In the genomic region with DNA sequence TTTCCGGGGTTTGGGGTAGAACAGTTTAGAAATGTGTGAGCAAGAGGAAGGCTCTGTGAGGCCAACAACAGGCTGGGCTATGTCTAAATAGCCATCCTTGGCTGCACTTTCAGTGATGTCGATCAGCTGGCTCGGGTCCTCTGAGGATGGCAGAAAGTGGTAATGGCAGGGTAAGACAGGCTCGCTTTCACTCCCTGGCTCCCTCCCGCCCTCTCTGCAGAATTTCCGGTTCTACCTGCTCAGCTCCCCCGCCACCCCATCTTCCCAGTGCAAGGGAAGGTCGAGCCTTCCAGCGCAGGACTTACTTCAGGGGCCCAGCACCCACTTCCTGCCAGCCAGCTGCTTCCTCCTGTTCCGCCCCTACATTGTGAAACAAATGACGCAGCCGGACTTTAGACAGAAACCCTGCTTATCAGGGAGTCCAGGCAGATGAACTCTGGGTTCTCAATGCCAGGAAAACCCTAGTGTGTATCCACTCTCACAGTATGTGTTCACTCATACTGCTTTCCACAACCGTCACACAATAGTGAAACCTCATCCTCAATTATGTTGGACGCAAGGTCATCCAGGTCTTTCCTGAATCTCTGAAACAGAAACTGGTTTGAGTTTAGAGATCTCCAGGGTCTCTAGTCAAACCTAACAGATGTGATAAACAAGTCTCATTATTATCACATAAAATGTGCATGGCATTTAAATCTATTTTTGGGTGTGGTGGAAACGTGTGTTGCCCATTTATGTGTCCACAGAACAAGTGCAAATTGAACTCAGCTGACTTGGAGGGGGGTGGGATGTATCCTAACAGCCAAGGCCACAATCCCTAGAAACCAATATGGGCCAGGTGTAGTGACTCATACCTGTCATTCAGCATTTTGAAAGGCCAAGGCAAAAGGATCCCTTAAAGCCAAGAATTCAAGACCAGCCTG, we compare ENCODE assay signal across 1 cellular context.
A peak's percentile ranks its signal among the peaks of the same experiment; 100 is the strongest.
TF ChIP-seq lines count a peak whose summit lies in the region.

No MANE protein-coding gene starts in this region.

TF ChIP-seq in K562, 482 proteins besides CTCF, POLR2A, EP300 and RAD21 (continued from another document):
- TF ChIP-seq, protein P1, sequence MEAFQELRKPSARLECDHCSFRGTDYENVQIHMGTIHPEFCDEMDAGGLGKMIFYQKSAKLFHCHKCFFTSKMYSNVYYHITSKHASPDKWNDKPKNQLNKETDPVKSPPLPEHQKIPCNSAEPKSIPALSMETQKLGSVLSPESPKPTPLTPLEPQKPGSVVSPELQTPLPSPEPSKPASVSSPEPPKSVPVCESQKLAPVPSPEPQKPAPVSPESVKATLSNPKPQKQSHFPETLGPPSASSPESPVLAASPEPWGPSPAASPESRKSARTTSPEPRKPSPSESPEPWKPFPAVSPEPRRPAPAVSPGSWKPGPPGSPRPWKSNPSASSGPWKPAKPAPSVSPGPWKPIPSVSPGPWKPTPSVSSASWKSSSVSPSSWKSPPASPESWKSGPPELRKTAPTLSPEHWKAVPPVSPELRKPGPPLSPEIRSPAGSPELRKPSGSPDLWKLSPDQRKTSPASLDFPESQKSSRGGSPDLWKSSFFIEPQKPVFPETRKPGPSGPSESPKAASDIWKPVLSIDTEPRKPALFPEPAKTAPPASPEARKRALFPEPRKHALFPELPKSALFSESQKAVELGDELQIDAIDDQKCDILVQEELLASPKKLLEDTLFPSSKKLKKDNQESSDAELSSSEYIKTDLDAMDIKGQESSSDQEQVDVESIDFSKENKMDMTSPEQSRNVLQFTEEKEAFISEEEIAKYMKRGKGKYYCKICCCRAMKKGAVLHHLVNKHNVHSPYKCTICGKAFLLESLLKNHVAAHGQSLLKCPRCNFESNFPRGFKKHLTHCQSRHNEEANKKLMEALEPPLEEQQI (IDR thresholded peaks at IDR 0.05): peak; percentile 24; the same call in 1 of the 2 replicates
- TF ChIP-seq, protein P2, sequence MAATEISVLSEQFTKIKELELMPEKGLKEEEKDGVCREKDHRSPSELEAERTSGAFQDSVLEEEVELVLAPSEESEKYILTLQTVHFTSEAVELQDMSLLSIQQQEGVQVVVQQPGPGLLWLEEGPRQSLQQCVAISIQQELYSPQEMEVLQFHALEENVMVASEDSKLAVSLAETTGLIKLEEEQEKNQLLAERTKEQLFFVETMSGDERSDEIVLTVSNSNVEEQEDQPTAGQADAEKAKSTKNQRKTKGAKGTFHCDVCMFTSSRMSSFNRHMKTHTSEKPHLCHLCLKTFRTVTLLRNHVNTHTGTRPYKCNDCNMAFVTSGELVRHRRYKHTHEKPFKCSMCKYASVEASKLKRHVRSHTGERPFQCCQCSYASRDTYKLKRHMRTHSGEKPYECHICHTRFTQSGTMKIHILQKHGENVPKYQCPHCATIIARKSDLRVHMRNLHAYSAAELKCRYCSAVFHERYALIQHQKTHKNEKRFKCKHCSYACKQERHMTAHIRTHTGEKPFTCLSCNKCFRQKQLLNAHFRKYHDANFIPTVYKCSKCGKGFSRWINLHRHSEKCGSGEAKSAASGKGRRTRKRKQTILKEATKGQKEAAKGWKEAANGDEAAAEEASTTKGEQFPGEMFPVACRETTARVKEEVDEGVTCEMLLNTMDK (IDR thresholded peaks at IDR 0.05; ENCODE audit: borderline replicate concordance, insufficient read depth, low read depth, low read length, poor library complexity, severe bottlenecking): no peak
- TF ChIP-seq ZNF146 (CRISPR knock-in tag; IDR thresholded peaks at IDR 0.05; ENCODE audit: unreplicated experiment) (no peak), CBFA2T2 (conservative IDR thresholded peaks at IDR 0.05) (peak; percentile 91), NR4A1 (CRISPR knock-in tag; IDR thresholded peaks at IDR 0.05) (peak; percentile 74; the same call in 1 of the 2 replicates), NR4A1 (tag; IDR thresholded peaks at IDR 0.05) (no peak), TCFL5 (CRISPR knock-in tag; conservative IDR thresholded peaks at IDR 0.05) (no peak), ZNF347 (CRISPR knock-in tag; IDR thresholded peaks at IDR 0.05; ENCODE audit: low read depth) (no peak), ZKSCAN3 (CRISPR knock-in tag; IDR thresholded peaks at IDR 0.05) (no peak), RAD51 (IDR thresholded peaks at IDR 0.05; ENCODE audit: borderline replicate concordance, low read depth) (no peak), KDM4B (IDR thresholded peaks at IDR 0.05; ENCODE audit: borderline replicate concordance in 2 of 2, low read depth in 1 of 2) (peak in 1 of 2 experiments; percentile 67; a peak in 1 of 4 replicates)
- TF ChIP-seq, protein P3, sequence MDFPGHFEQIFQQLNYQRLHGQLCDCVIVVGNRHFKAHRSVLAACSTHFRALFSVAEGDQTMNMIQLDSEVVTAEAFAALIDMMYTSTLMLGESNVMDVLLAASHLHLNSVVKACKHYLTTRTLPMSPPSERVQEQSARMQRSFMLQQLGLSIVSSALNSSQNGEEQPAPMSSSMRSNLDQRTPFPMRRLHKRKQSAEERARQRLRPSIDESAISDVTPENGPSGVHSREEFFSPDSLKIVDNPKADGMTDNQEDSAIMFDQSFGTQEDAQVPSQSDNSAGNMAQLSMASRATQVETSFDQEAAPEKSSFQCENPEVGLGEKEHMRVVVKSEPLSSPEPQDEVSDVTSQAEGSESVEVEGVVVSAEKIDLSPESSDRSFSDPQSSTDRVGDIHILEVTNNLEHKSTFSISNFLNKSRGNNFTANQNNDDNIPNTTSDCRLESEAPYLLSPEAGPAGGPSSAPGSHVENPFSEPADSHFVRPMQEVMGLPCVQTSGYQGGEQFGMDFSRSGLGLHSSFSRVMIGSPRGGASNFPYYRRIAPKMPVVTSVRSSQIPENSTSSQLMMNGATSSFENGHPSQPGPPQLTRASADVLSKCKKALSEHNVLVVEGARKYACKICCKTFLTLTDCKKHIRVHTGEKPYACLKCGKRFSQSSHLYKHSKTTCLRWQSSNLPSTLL (IDR thresholded peaks at IDR 0.05): no peak
- TF ChIP-seq, protein P4, sequence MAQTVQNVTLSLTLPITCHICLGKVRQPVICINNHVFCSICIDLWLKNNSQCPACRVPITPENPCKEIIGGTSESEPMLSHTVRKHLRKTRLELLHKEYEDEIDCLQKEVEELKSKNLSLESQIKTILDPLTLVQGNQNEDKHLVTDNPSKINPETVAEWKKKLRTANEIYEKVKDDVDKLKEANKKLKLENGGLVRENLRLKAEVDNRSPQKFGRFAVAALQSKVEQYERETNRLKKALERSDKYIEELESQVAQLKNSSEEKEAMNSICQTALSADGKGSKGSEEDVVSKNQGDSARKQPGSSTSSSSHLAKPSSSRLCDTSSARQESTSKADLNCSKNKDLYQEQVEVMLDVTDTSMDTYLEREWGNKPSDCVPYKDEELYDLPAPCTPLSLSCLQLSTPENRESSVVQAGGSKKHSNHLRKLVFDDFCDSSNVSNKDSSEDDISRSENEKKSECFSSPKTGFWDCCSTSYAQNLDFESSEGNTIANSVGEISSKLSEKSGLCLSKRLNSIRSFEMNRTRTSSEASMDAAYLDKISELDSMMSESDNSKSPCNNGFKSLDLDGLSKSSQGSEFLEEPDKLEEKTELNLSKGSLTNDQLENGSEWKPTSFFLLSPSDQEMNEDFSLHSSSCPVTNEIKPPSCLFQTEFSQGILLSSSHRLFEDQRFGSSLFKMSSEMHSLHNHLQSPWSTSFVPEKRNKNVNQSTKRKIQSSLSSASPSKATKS (CRISPR knock-in tag; IDR thresholded peaks at IDR 0.05): no peak
- TF ChIP-seq, protein P5, sequence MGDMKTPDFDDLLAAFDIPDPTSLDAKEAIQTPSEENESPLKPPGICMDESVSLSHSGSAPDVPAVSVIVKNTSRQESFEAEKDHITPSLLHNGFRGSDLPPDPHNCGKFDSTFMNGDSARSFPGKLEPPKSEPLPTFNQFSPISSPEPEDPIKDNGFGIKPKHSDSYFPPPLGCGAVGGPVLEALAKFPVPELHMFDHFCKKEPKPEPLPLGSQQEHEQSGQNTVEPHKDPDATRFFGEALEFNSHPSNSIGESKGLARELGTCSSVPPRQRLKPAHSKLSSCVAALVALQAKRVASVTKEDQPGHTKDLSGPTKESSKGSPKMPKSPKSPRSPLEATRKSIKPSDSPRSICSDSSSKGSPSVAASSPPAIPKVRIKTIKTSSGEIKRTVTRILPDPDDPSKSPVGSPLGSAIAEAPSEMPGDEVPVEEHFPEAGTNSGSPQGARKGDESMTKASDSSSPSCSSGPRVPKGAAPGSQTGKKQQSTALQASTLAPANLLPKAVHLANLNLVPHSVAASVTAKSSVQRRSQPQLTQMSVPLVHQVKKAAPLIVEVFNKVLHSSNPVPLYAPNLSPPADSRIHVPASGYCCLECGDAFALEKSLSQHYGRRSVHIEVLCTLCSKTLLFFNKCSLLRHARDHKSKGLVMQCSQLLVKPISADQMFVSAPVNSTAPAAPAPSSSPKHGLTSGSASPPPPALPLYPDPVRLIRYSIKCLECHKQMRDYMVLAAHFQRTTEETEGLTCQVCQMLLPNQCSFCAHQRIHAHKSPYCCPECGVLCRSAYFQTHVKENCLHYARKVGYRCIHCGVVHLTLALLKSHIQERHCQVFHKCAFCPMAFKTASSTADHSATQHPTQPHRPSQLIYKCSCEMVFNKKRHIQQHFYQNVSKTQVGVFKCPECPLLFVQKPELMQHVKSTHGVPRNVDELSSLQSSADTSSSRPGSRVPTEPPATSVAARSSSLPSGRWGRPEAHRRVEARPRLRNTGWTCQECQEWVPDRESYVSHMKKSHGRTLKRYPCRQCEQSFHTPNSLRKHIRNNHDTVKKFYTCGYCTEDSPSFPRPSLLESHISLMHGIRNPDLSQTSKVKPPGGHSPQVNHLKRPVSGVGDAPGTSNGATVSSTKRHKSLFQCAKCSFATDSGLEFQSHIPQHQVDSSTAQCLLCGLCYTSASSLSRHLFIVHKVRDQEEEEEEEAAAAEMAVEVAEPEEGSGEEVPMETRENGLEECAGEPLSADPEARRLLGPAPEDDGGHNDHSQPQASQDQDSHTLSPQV (IDR thresholded peaks at IDR 0.05): peak; percentile 92
- TF ChIP-seq, protein P6, sequence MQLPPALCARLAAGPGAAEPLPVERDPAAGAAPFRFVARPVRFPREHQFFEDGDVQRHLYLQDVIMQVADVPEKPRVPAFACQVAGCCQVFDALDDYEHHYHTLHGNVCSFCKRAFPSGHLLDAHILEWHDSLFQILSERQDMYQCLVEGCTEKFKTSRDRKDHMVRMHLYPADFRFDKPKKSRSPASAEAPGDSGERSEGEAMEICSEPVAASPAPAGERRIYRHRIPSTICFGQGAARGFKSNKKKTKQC (CRISPR knock-in tag; IDR thresholded peaks at IDR 0.05): no peak
- TF ChIP-seq, protein P7, sequence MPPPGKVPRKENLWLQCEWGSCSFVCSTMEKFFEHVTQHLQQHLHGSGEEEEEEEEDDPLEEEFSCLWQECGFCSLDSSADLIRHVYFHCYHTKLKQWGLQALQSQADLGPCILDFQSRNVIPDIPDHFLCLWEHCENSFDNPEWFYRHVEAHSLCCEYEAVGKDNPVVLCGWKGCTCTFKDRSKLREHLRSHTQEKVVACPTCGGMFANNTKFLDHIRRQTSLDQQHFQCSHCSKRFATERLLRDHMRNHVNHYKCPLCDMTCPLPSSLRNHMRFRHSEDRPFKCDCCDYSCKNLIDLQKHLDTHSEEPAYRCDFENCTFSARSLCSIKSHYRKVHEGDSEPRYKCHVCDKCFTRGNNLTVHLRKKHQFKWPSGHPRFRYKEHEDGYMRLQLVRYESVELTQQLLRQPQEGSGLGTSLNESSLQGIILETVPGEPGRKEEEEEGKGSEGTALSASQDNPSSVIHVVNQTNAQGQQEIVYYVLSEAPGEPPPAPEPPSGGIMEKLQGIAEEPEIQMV (tag; conservative IDR thresholded peaks at IDR 0.05; ENCODE audit: low read depth): no peak
TF ChIP-seq in K562: peak in this region for 186.
